Comparison of ENCODE assay signal across 29 cellular contexts in the genomic region with DNA sequence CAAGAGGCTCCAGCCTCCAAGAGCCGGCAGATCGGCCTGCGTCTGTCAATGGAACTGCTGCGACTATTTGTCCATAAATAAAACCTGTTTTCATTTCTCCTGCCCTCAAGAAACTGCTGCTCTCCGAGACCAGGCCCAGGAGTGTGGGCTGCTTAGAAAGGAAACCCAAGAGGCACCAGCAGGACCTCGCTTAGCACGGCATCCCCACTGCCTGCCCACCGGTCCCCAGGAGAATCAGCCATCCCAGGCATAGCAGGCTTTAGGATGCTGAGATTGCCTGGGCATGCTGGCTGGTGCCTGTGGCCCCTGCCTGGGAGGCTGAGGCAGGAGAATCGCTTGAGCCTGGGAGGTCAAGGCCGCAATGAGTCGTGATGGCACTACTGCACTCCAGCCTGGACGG. TPM values are rescaled to one million over a fixed set of nuclear protein-coding genes. Genes with fewer than 3 reads are reported as not detected.
"Had no signal": no experiment of that assay in that cellular context is flagged by ENCODE, and none has a peak within 500 bp of the region (broad histone marks: within the 10 kb centered on the region; RNA-seq: fewer than 3 reads in every experiment).

No MANE protein-coding gene starts in this region.

- H3K4me3 Mint-ChIP-seq: activated B cell treated with CpG ODN at 0.5 μM for 24 hours; activated CD4-positive, alpha-beta T cell treated with anti-CD3 and anti-CD28 coated beads for 36 hours; activated naive CD4-positive, alpha-beta T cell treated with anti-CD3 and anti-CD28 coated beads, Interleukin-2, amount 10 ng/mL, durations not matched to agents 7 days and 5 days; immature natural killer cell; memory B cell; nephron; stimulated activated naive B cell treated with anti-CD40 and anti-IgM and Interleukin-4, amounts not matched to agents 10 μg/mL and 1 μg/mL and 100 μg/mL, for 72 hours; T-helper 1 cell treated with Interleukin-12 subunit alpha and Interleukin-12 subunit beta and Interleukin-4 antibody, amounts not matched to agents 30 μg/mL and 1 μg/mL, for 36 hours had no signal

- H3K9me3 ChIP-seq: uterus had no signal

- H3K27ac Mint-ChIP-seq: activated B cell treated with CpG ODN at 0.5 μM for 24 hours; activated CD4-positive, alpha-beta T cell treated with anti-CD3 and anti-CD28 coated beads for 36 hours; activated naive CD4-positive, alpha-beta T cell treated with anti-CD3 and anti-CD28 coated beads, Interleukin-2, amount 10 ng/mL, durations not matched to agents 7 days and 5 days; immature natural killer cell; memory B cell; nephron; stimulated activated naive B cell treated with anti-CD40 and anti-IgM and Interleukin-4, amounts not matched to agents 10 μg/mL and 1 μg/mL and 100 μg/mL, for 72 hours; T-helper 1 cell treated with Interleukin-12 subunit alpha and Interleukin-12 subunit beta and Interleukin-4 antibody, amounts not matched to agents 30 μg/mL and 1 μg/mL, for 36 hours had no signal

- H3K27ac ChIP-seq: body of pancreas, cardiac muscle cell, parathyroid adenoma, uterus had no signal

- ATAC-seq: activated CD4-positive, alpha-beta T cell treated with anti-CD3 and anti-CD28 coated beads for 36 hours; body of pancreas; sciatic nerve; stimulated activated naive B cell treated with anti-CD40 and anti-IgM and Interleukin-4, amounts not matched to agents 10 μg/mL and 1 μg/mL and 100 μg/mL, for 72 hours had no signal

- H3K36me3 Mint-ChIP-seq: memory B cell had no signal

- H3K4me3 ChIP-seq: body of pancreas, cardiac muscle cell, smooth muscle cell, uterus had no signal

- DNase-seq: activated B cell treated with CpG ODN at 0.5 μM for 24 hours; activated CD4-positive, alpha-beta T cell treated with anti-CD3 and anti-CD28 coated beads for 36 hours; activated CD4-positive, alpha-beta T cell treated with anti-CD3 and anti-CD28 coated beads, Interleukin-2, amount 50 U/mL, for 4 hours; activated CD8-positive, alpha-beta memory T cell treated with anti-CD3 and anti-CD28 coated beads for 24 hours; activated CD8-positive, alpha-beta memory T cell treated with anti-CD3 and anti-CD28 coated beads, Interleukin-2, amount 50 U/mL, for 4 hours; activated naive CD4-positive, alpha-beta T cell treated with anti-CD3 and anti-CD28 coated beads, Interleukin-2, amount 10 ng/mL, durations not matched to agents 7 days and 5 days; activated T-cell treated with anti-CD3 and anti-CD28 coated beads, Interleukin-2, amount 50 U/mL, for 48 hours; anterior cingulate cortex; dermis blood vessel endothelial cell; effector CD8-positive, alpha-beta T cell; erythroblast; foreskin fibroblast; immature natural killer cell; kidney glomerular epithelial cell; stimulated activated CD4-positive, alpha-beta T cell treated with anti-CD3 and anti-CD28 coated beads, Interleukin-15, amount 100 ng/mL, for 24 hours; stimulated activated CD4-positive, alpha-beta T cell treated with anti-CD3 and anti-CD28 coated beads, Interleukin-2, amount 100 ng/mL, for 48 hours; stimulated activated CD8-positive, alpha-beta memory T cell treated with anti-CD3 and anti-CD28 coated beads, Interleukin-4, amount 100 ng/mL, for 48 hours; stimulated activated naive B cell treated with anti-CD40 and anti-IgM and Interleukin-4, amounts not matched to agents 10 μg/mL and 1 μg/mL and 100 μg/mL, for 72 hours; trophoblast cell; uterus had no signal

- H3K4me1 Mint-ChIP-seq: memory B cell had no signal

- H3K4me1 ChIP-seq: parathyroid adenoma, uterus had no signal

- H3K27me3 ChIP-seq: body of pancreas, cardiac muscle cell, uterus had no signal

- H3K27me3 Mint-ChIP-seq: activated CD4-positive, alpha-beta T cell treated with anti-CD3 and anti-CD28 coated beads for 36 hours had no signal

- H3K36me3 ChIP-seq: cardiac muscle cell, uterus had no signal

- H3K9ac ChIP-seq: parathyroid adenoma had no signal

RNA-seq across cellular contexts. Expression of gene NTSR1, which starts 17.6 kb away (rescaled TPM):
- total RNA-seq: activated B cell treated with CpG ODN at 0.5 μM for 24 hours, body of pancreas, dermis blood vessel endothelial cell, myocyte, uterus had no signal
- polyA plus RNA-seq: cardiac muscle cell, immature natural killer cell, smooth muscle cell had no signal
